Comparison of ENCODE assay signal across 20 cellular contexts in the genomic region with DNA sequence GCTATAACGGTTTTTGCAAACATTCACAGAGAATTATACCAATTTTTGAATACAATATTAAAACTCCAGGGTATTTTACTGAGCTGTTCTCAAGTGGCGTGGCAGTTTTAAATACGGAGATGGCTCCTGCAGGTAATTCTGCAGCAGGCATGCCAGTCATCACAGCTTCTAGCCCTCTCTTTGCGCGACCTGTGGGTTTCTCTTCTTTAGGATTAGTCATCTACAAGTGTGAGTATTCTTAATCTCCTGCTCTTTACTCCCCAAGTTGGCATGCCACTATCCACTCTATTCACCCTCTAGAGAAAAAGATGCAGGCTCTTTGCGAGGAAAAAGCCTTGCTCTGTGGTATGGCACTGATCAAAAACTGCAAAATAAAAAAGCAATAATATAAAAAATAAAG. TPM values are rescaled to one million over a fixed set of nuclear protein-coding genes. Genes with fewer than 3 reads are reported as not detected.
DNase-seq lines count a peak whose midpoint lies in the region; ATAC-seq, FAIRE-seq and TF ChIP-seq lines count a peak whose summit lies in the region.
"Had no signal": no experiment of that assay in that cellular context is flagged by ENCODE, and none has a peak within 500 bp of the region (broad histone marks: within the 10 kb centered on the region; RNA-seq: fewer than 3 reads in every experiment).

No MANE protein-coding gene starts in this region.

- no peak for TF ChIP-seq CTCF in bronchial epithelial cell (IDR thresholded peaks at IDR 0.05; ENCODE audit: insufficient read depth, low read length, severe bottlenecking)

- H3K27me3 ChIP-seq in bronchial epithelial cell (ENCODE audit: control insufficient read depth, insufficient read depth, low read length) = no peaks in the 10 kb centered on the region

- TF ChIP-seq POLR2A in erythroblast (IDR thresholded peaks at IDR 0.05; ENCODE audit: low read length) = no peak

- peak; percentile 8 for DNase-seq in activated T-cell treated with anti-CD3 and anti-CD28 coated beads for 48 hours (ENCODE audit: low read depth)
- DNase-seq in activated T-cell treated with anti-CD3 and anti-CD28 coated beads, Interleukin-2, amount 50 U/mL, for 1 hour = no peak
- peak; percentile 5 to 16 for DNase-seq in stimulated activated CD4-positive, alpha-beta T cell treated with anti-CD3 and anti-CD28 coated beads, Interleukin-15, amount 100 ng/mL, for 48 hours (ENCODE audit: low read depth in 2 of 2)
- DNase-seq in stimulated activated CD4-positive, alpha-beta T cell treated with anti-CD3 and anti-CD28 coated beads, Interleukin-4, amount 100 ng/mL, for 1 hour = no peak
- DNase-seq in bronchial epithelial cell (ENCODE audit: low read depth) = peak; percentile 6
- DNase-seq in stimulated activated CD8-positive, alpha-beta memory T cell treated with anti-CD3 and anti-CD28 coated beads, Interleukin-4, amount 100 ng/mL, for 48 hours = peak; percentile 31
- no peak for DNase-seq in erythroblast (lab: John Stamatoyannopoulos, UW)
- DNase-seq: GDM1, GM23248, HCEC 1CT, IMR-90, Karpas-422, NCI-H1417, NCI-H1930, NCI-H2171, NCI-H446, NCI-H69 had no signal

- no peak for FAIRE-seq in bronchial epithelial cell (lab: Jason Lieb, UNC)
- FAIRE-seq: GM12878 had no signal

- no peak overlapping the region for H3K4me3 ChIP-seq in bronchial epithelial cell (ENCODE audit: low read depth, low read length)
- H3K4me3 ChIP-seq: GM12878, GM23248 had no signal

- no peaks in the 10 kb centered on the region for H3K36me3 ChIP-seq in bronchial epithelial cell (ENCODE audit: control insufficient read depth, insufficient read depth, low read length)

- ATAC-seq in GM19467 (IDR thresholded peaks at IDR 0.05; ENCODE audit: unreplicated experiment) = no peak
- ATAC-seq: GM12878 had no signal

RNA-seq across cellular contexts. Expression of a gene that starts 43.9 kb away (rescaled TPM):
- total RNA-seq in bronchial epithelial cell = 0.13 and 0.26 TPM in 2 replicates
- total RNA-seq: GM23248, HT-29 had no signal

Comparison
In these comparisons a context has a peak if more than half of its experiments do, and no peak if none do; other contexts are left out.
1. DNase-seq: peak in activated T-cell treated with anti-CD3 and anti-CD28 coated beads for 48 hours (single experiment), stimulated activated CD4-positive, alpha-beta T cell treated with anti-CD3 and anti-CD28 coated beads, Interleukin-15, amount 100 ng/mL, for 48 hours (2 of 2), bronchial epithelial cell (single experiment) and stimulated activated CD8-positive, alpha-beta memory T cell treated with anti-CD3 and anti-CD28 coated beads, Interleukin-4, amount 100 ng/mL, for 48 hours (single experiment); none in activated T-cell treated with anti-CD3 and anti-CD28 coated beads, Interleukin-2, amount 50 U/mL, for 1 hour (single experiment), stimulated activated CD4-positive, alpha-beta T cell treated with anti-CD3 and anti-CD28 coated beads, Interleukin-4, amount 100 ng/mL, for 1 hour (single experiment) and erythroblast (0 of 2).